ENCODE assay signal across 26 cellular contexts in genomic region chr10:127354255-127354654, GRCh38.
"Had no signal": no experiment of that assay in that cellular context is flagged by ENCODE, and none has a peak within 500 bp of the region (broad histone marks: within the 10 kb centered on the region; RNA-seq: fewer than 3 reads in every experiment).

No MANE protein-coding gene starts in this region.

- H3K4me3 Mint-ChIP-seq: activated CD4-positive, alpha-beta memory T cell treated with anti-CD3 and anti-CD28 coated beads, Interleukin-2, amount 10 ng/mL, durations not matched to agents 7 days and 5 days; activated naive CD8-positive, alpha-beta T cell treated with anti-CD3 and anti-CD28 coated beads for 36 hours; activated T-cell treated with anti-CD3 and anti-CD28 coated beads, Interleukin-2, amount 50 U/mL, for 72 hours; activated T-helper 17 cell treated with anti-CD3 and anti-CD28 coated beads, Interleukin-2, amount 50 U/mL, for 72 hours had no signal

- ATAC-seq: activated T-cell treated with anti-CD3 and anti-CD28 coated beads, Interleukin-2, amount 50 U/mL, for 72 hours; activated T-helper 17 cell treated with anti-CD3 and anti-CD28 coated beads, Interleukin-2, amount 50 U/mL, for 72 hours; PC-3; Right ventricle myocardium inferior; SK-N-SH treated with all-trans-retinoic acid at 6 μM for 48 hours had no signal

- H3K4me1 Mint-ChIP-seq: activated CD4-positive, alpha-beta memory T cell treated with anti-CD3 and anti-CD28 coated beads, Interleukin-2, amount 10 ng/mL, durations not matched to agents 7 days and 5 days; activated naive CD8-positive, alpha-beta T cell treated with anti-CD3 and anti-CD28 coated beads for 36 hours; activated T-helper 17 cell treated with anti-CD3 and anti-CD28 coated beads, Interleukin-2, amount 50 U/mL, for 72 hours had no signal

- H3K4me3 ChIP-seq: ascending aorta, Peyer's patch had no signal

- H3K36me3 Mint-ChIP-seq: activated naive CD8-positive, alpha-beta T cell treated with anti-CD3 and anti-CD28 coated beads for 36 hours had no signal

- DNase-seq: activated CD4-positive, alpha-beta memory T cell treated with anti-CD3 and anti-CD28 coated beads, Interleukin-2, amount 10 ng/mL, durations not matched to agents 7 days and 5 days; activated CD4-positive, alpha-beta T cell treated with anti-CD3 and anti-CD28 coated beads for 1 hour; activated CD4-positive, alpha-beta T cell treated with anti-CD3 and anti-CD28 coated beads for 48 hours; activated CD4-positive, CD25-positive, alpha-beta regulatory T cell; activated effector memory CD4-positive, alpha-beta T cell treated with anti-CD3 and anti-CD28 coated beads, Interleukin-2, amount 50 U/mL, for 16 hours; activated naive CD4-positive, alpha-beta T cell; activated naive CD4-positive, alpha-beta T cell treated with anti-CD3 and anti-CD28 coated beads, Interleukin-2, amount 50 U/mL, for 16 hours; activated naive CD8-positive, alpha-beta T cell treated with anti-CD3 and anti-CD28 coated beads for 36 hours; activated T-cell treated with anti-CD3 and anti-CD28 coated beads, Interleukin-2, amount 50 U/mL, for 1 hour; activated T-cell treated with anti-CD3 and anti-CD28 coated beads, Interleukin-2, amount 50 U/mL, for 72 hours; NCI-H1092; NCI-H187; NCI-H2029 treated with DMSO at 0.1 percent for 48 hours; NCI-H226; NCI-H748 treated with DMSO at 0.1 percent for 48 hours; NK-92 treated with Interleukin-12 subunit alpha and Interleukin-12 subunit beta, amount 100 ng/mL, for 24 hours; PC-3; Peyer's patch; SIG-M5; T1000 had no signal

- H3K27me3 Mint-ChIP-seq: activated CD4-positive, alpha-beta memory T cell treated with anti-CD3 and anti-CD28 coated beads, Interleukin-2, amount 10 ng/mL, durations not matched to agents 7 days and 5 days; activated naive CD8-positive, alpha-beta T cell treated with anti-CD3 and anti-CD28 coated beads for 36 hours had no signal

- H3K27me3 ChIP-seq: ascending aorta, Peyer's patch had no signal

- H3K27ac ChIP-seq: ascending aorta, Peyer's patch, RWPE1, WERI-Rb-1 had no signal

- H3K9me3 ChIP-seq: ascending aorta, Peyer's patch had no signal

- H3K4me1 ChIP-seq: ascending aorta, Peyer's patch had no signal

- H3K36me3 ChIP-seq: WERI-Rb-1 had no signal

- H3K9me3 Mint-ChIP-seq: activated CD4-positive, alpha-beta memory T cell treated with anti-CD3 and anti-CD28 coated beads, Interleukin-2, amount 10 ng/mL, durations not matched to agents 7 days and 5 days; activated naive CD8-positive, alpha-beta T cell treated with anti-CD3 and anti-CD28 coated beads for 36 hours; activated T-cell treated with anti-CD3 and anti-CD28 coated beads, Interleukin-2, amount 50 U/mL, for 72 hours; activated T-helper 17 cell treated with anti-CD3 and anti-CD28 coated beads, Interleukin-2, amount 50 U/mL, for 72 hours had no signal

- H3K27ac Mint-ChIP-seq: activated CD4-positive, alpha-beta memory T cell treated with anti-CD3 and anti-CD28 coated beads, Interleukin-2, amount 10 ng/mL, durations not matched to agents 7 days and 5 days; activated naive CD8-positive, alpha-beta T cell treated with anti-CD3 and anti-CD28 coated beads for 36 hours; activated T-cell treated with anti-CD3 and anti-CD28 coated beads, Interleukin-2, amount 50 U/mL, for 72 hours; activated T-helper 17 cell treated with anti-CD3 and anti-CD28 coated beads, Interleukin-2, amount 50 U/mL, for 72 hours had no signal
